In genomic region chr2:70518557-70518956, GRCh38 we compare ENCODE assay signal across 19 cellular contexts. TPM values are rescaled to one million over a fixed set of nuclear protein-coding genes. Genes with fewer than 3 reads are reported as not detected.
DNase-seq lines count a peak whose midpoint lies in the region; ATAC-seq and TF ChIP-seq lines count a peak whose summit lies in the region.
"Had no signal": no experiment of that assay in that cellular context is flagged by ENCODE, and none has a peak within 500 bp of the region (broad histone marks: within the 10 kb centered on the region; RNA-seq: fewer than 3 reads in every experiment).

No MANE protein-coding gene starts in this region.

- H3K4me1 Mint-ChIP-seq in Calu3 (ENCODE audit: low read depth, unreplicated experiment), result peaks cover 45% of the 10 kb centered on the region
- H3K4me1 Mint-ChIP-seq in stimulated activated naive CD8-positive, alpha-beta T cell treated with anti-CD3 and anti-CD28 coated beads, Interleukin-15, amount 100 ng/mL, for 72 hours, result peaks cover 17% of the 10 kb centered on the region

- H3K4me2 ChIP-seq in BLaER1, result peak overlapping the region; percentile 36; the same call in 1 of the 2 replicates
- H3K4me2 ChIP-seq: A549 had no signal

- ATAC-seq in stimulated activated naive CD8-positive, alpha-beta T cell treated with anti-CD3 and anti-CD28 coated beads, Interleukin-15, amount 100 ng/mL, for 72 hours, result no peak
- ATAC-seq: A549, GM12878 had no signal

- H3K27ac Mint-ChIP-seq in Calu3 (ENCODE audit: unreplicated experiment), result peak overlapping the region; percentile 28
- no peak overlapping the region for H3K27ac Mint-ChIP-seq in stimulated activated naive CD8-positive, alpha-beta T cell treated with anti-CD3 and anti-CD28 coated beads, Interleukin-15, amount 100 ng/mL, for 72 hours
- H3K27ac Mint-ChIP-seq: CD4-positive, alpha-beta T cell had no signal

- no peaks in the 10 kb centered on the region for H4K20me1 ChIP-seq in BLaER1

- H3K9ac ChIP-seq in BLaER1, result no peak overlapping the region
- H3K9ac ChIP-seq: GM23248 had no signal

- peaks cover 31% of the 10 kb centered on the region for H3K36me3 Mint-ChIP-seq in Calu3 (ENCODE audit: insufficient read depth, unreplicated experiment)
- H3K36me3 Mint-ChIP-seq: CD8-positive, alpha-beta memory T cell had no signal

- H3K27me3 ChIP-seq in BLaER1 (no peaks in the 10 kb centered on the region), neutrophil (no peaks in the 10 kb centered on the region), adrenal gland (no peaks in the 10 kb centered on the region)

- BruUV-seq in Calu3 (replicated peaks; lab: Mats Ljungman, UMichigan), result no TSS peak

- no peak for DNase-seq in Calu3
- DNase-seq in islet precursor cell, result peak; percentile 29
- DNase-seq in stimulated activated naive CD8-positive, alpha-beta T cell treated with anti-CD3 and anti-CD28 coated beads, Interleukin-15, amount 100 ng/mL, for 72 hours, result no peak
- DNase-seq in activated T-cell treated with anti-CD3 and anti-CD28 coated beads, Interleukin-2, amount 50 U/mL, for 1 hour, result no peak
- DNase-seq in adrenal gland, result no peak
- DNase-seq: 8988T; ACHN; CD4-positive, alpha-beta T cell; CD8-positive, alpha-beta memory T cell; DMS153; DND-41; GM23248; H7; HCEC 1CT had no signal

- H3K27ac ChIP-seq in BLaER1 (no peak overlapping the region), neutrophil (peak overlapping the region; percentile 89), adrenal gland (no peak overlapping the region)
- H3K27ac ChIP-seq: GM23248 had no signal

- H3K36me3 ChIP-seq in BLaER1, result no peaks in the 10 kb centered on the region
- H3K36me3 ChIP-seq in neutrophil, result no peaks in the 10 kb centered on the region
- H3K36me3 ChIP-seq in adrenal gland (replicated peaks in 1 of 2), result no peaks in the 10 kb centered on the region

- CTCF ChIA-PET in Calu3 (lab: Charles Lee), result no interaction called here

- 97 to 100% methylated on average over 1 of the region's 1 CpG; no CpG with 5 or more reads in 2 of the 4 donors for WGBS in adrenal gland, 4 donors

- TF ChIP-seq CTCF in Calu3 (IDR thresholded peaks at IDR 0.05; ENCODE audit: unreplicated experiment), result no peak
- TF ChIP-seq CTCF in neutrophil (IDR thresholded peaks at IDR 0.05), result no peak
- no peak for TF ChIP-seq CTCF in adrenal gland (IDR thresholded peaks at IDR 0.05)

- H3K4me3 ChIP-seq in BLaER1 (no peak overlapping the region), neutrophil (ENCODE audit: low read depth in 1 of 2, low read length in 1 of 2) (no peak overlapping the region), adrenal gland (no peak overlapping the region)
- H3K4me3 ChIP-seq: A549, GM12878, GM23248 had no signal

- intact Hi-C loops in Calu3 (cut with micrococcal nuclease; ENCODE audit: unreplicated experiment), result no loop called here
- intact Hi-C loops in adrenal gland (cut with DNase I), result no loop called here

- H3K27me3 Mint-ChIP-seq in Calu3 (ENCODE audit: unreplicated experiment), result no peaks in the 10 kb centered on the region
- H3K27me3 Mint-ChIP-seq in stimulated activated naive CD8-positive, alpha-beta T cell treated with anti-CD3 and anti-CD28 coated beads, Interleukin-15, amount 100 ng/mL, for 72 hours, result no peaks in the 10 kb centered on the region
- H3K27me3 Mint-ChIP-seq: CD4-positive, alpha-beta T cell; CD8-positive, alpha-beta memory T cell had no signal

- H3K9me3 ChIP-seq in BLaER1 (no peaks in the 10 kb centered on the region), neutrophil (no peaks in the 10 kb centered on the region), adrenal gland (replicated peaks in 1 of 3) (no peaks in the 10 kb centered on the region)
- H3K9me3 ChIP-seq: A549 had no signal

- no peaks in the 10 kb centered on the region for H3K9me3 Mint-ChIP-seq in Calu3 (ENCODE audit: low read depth, unreplicated experiment)
- no peaks in the 10 kb centered on the region for H3K9me3 Mint-ChIP-seq in stimulated activated naive CD8-positive, alpha-beta T cell treated with anti-CD3 and anti-CD28 coated beads, Interleukin-15, amount 100 ng/mL, for 72 hours
- H3K9me3 Mint-ChIP-seq: CD4-positive, alpha-beta T cell; CD8-positive, alpha-beta memory T cell had no signal

- H3K4me1 ChIP-seq in BLaER1 (peaks cover 16% of the 10 kb centered on the region), neutrophil (ENCODE audit: control insufficient read depth in 1 of 2, insufficient read depth in 1 of 2, low read depth in 1 of 2, low read length in 1 of 2) (peaks cover 88 to 90% of the 10 kb centered on the region in 2 experiments), adrenal gland (replicated peaks in 1 of 2) (peaks cover 0 to 10% of the 10 kb centered on the region in 2 donors)

- H3K4me3 Mint-ChIP-seq in Calu3 (ENCODE audit: low read depth, unreplicated experiment), result no peak overlapping the region
- no peak overlapping the region for H3K4me3 Mint-ChIP-seq in stimulated activated naive CD8-positive, alpha-beta T cell treated with anti-CD3 and anti-CD28 coated beads, Interleukin-15, amount 100 ng/mL, for 72 hours
- H3K4me3 Mint-ChIP-seq: CD14-positive monocyte; CD4-positive, alpha-beta T cell; CD8-positive, alpha-beta memory T cell had no signal

- TF ChIP-seq POLR2A in adrenal gland (IDR thresholded peaks at IDR 0.05), result no peak

RNA-seq across cellular contexts. Expression of gene TGFA, which starts 35.1 kb away (rescaled TPM):
- total RNA-seq in Calu3 (2022) (80.0 and 104 TPM in 2 replicates), adrenal gland (1 to 10 TPM in 5 of 8 donors, under 1 TPM in 3; 0.41 to 8.2 (median 1.3) TPM)
- polyA plus RNA-seq in adrenal gland, result under 1 TPM; 0.16 to 0.30 (median 0.26) TPM
